Comparison of ENCODE assay signal across 8 cellular contexts in genomic region chr9:130041648-130042405, GRCh38. TPM values are rescaled to one million over a fixed set of nuclear protein-coding genes. Genes with fewer than 3 reads are reported as not detected.
DNase-seq lines count a peak whose midpoint lies in the region; ATAC-seq and TF ChIP-seq lines count a peak whose summit lies in the region.

No MANE protein-coding gene starts in this region.

- H3K36me3 ChIP-seq in H7 (replicated peaks; ENCODE audit: control insufficient read depth, insufficient read depth, low read length), result no peaks in the 10 kb centered on the region
- H3K36me3 ChIP-seq in iPS DF 6.9 (ENCODE audit: control insufficient read depth, insufficient read depth, low read length), result no peaks in the 10 kb centered on the region
- H3K36me3 ChIP-seq in gastrocnemius medialis, result no peaks in the 10 kb centered on the region

- H3K4me3 ChIP-seq in H7 (ENCODE audit: insufficient read depth, low read depth, low read length) (peak overlapping the region; percentile 88), iPS DF 6.9 (ENCODE audit: low read length) (peak overlapping the region; percentile 59), gastrocnemius medialis (peak overlapping the region; percentile 85 to 94 (median 90))

- H3K9me3 ChIP-seq in iPS DF 6.9 (ENCODE audit: control insufficient read depth, insufficient read depth, low read length), result no peaks in the 10 kb centered on the region
- H3K9me3 ChIP-seq in gastrocnemius medialis, result no peaks in the 10 kb centered on the region

- H3K36me3 Mint-ChIP-seq in activated naive CD8-positive, alpha-beta T cell treated with anti-CD3 and anti-CD28 coated beads for 36 hours, result peaks cover 24% of the 10 kb centered on the region

- no peaks in the 10 kb centered on the region for H3K27me3 Mint-ChIP-seq in activated naive CD8-positive, alpha-beta T cell treated with anti-CD3 and anti-CD28 coated beads for 36 hours

- H3K27ac Mint-ChIP-seq in activated naive CD8-positive, alpha-beta T cell treated with anti-CD3 and anti-CD28 coated beads for 36 hours, result peak overlapping the region; percentile 95

- no peak for TF ChIP-seq POLR2A in gastrocnemius medialis (IDR thresholded peaks at IDR 0.05)

- 0 out of 2 replicates have a peak, but pooled peaks cover 3% of the 10 kb centered on the region for H3K4me1 ChIP-seq in iPS DF 6.9 (ENCODE audit: control insufficient read depth, insufficient read depth, low read length)
- peaks cover 20 to 23% of the 10 kb centered on the region in 2 donors for H3K4me1 ChIP-seq in gastrocnemius medialis

- peak; percentile 36 for DNase-seq in AG08395 (ENCODE audit: low spot score)
- DNase-seq in H7, result peak; percentile 75
- DNase-seq in activated naive CD8-positive, alpha-beta T cell treated with anti-CD3 and anti-CD28 coated beads for 36 hours, result no peak
- no peak for DNase-seq in iPS DF 6.9 (ENCODE audit: low read depth, low spot score)
- DNase-seq in gastrocnemius medialis, result no peak
- DNase-seq in cortex of kidney (lab: John Stamatoyannopoulos, UW), result no peak
- no peak for DNase-seq in stimulated activated CD4-positive, alpha-beta T cell treated with anti-CD3 and anti-CD28 coated beads, Interleukin-1b, Interleukin-23, amount 100 ng/mL, for 48 hours

- intact Hi-C loops in gastrocnemius medialis (cut with DNase I; ENCODE audit: low total_unique reads), result loop anchor here (2.0 to 5.0 kb wide), 2 partner anchors 15 to 80 kb away; no protein-coding TSS in a partner anchor

- H3K4me3 Mint-ChIP-seq in activated naive CD8-positive, alpha-beta T cell treated with anti-CD3 and anti-CD28 coated beads for 36 hours, result peak overlapping the region; percentile 96

- no CpG with 5 or more reads among the region's 31 CpGs for WGBS in iPS DF 6.9 (ENCODE audit: insufficient coverage, insufficient read length)

- peaks cover 52% of the 10 kb centered on the region for H3K4me1 Mint-ChIP-seq in activated naive CD8-positive, alpha-beta T cell treated with anti-CD3 and anti-CD28 coated beads for 36 hours

- no peak for TF ChIP-seq CTCF in gastrocnemius medialis (IDR thresholded peaks at IDR 0.05 in 4 of 5, conservative IDR thresholded peaks at IDR 0.05 in 1 of 5)

- ATAC-seq in gastrocnemius medialis (no peak), HG03095 (IDR thresholded peaks at IDR 0.05; ENCODE audit: unreplicated experiment) (no peak)

- no peaks in the 10 kb centered on the region for H3K9me3 Mint-ChIP-seq in activated naive CD8-positive, alpha-beta T cell treated with anti-CD3 and anti-CD28 coated beads for 36 hours

- H3K27ac ChIP-seq in iPS DF 6.9 (ENCODE audit: low read length) (no peak overlapping the region), gastrocnemius medialis (peak overlapping the region; percentile 92 to 98 (median 94))

- H3K27me3 ChIP-seq in H7 (ENCODE audit: control insufficient read depth, insufficient read depth, low read length), result peaks cover 4% of the 10 kb centered on the region; the same call in 1 of the 2 replicates
- H3K27me3 ChIP-seq in iPS DF 6.9 (ENCODE audit: control insufficient read depth, insufficient read depth, low read length), result peaks cover 3% of the 10 kb centered on the region
- no peaks in the 10 kb centered on the region for H3K27me3 ChIP-seq in gastrocnemius medialis

- in situ Hi-C loops in gastrocnemius medialis (cut with MboI; ENCODE audit: low sequenced_read_pairs in 4 of 4), result no loop called here

RNA-seq across cellular contexts. Expression of gene FNBP1, which starts 1.2 kb away (rescaled TPM):
- total RNA-seq in H7 (2014; rRNA removed; shearing (Covaris generic)), result 16.0 and 19.6 TPM in 2 replicates
- total RNA-seq in activated naive CD8-positive, alpha-beta T cell treated with anti-CD3 and anti-CD28 coated beads for 36 hours, result 100 to 1,000 TPM; 198 TPM
- total RNA-seq in gastrocnemius medialis, result 10 to 100 TPM; 13.3 to 30.0 (median 17.9) TPM

RNA-seq across cellular contexts. Expression of gene GPR107, which starts 11.9 kb away (rescaled TPM):
- 13.0 and 18.0 TPM in 2 replicates for total RNA-seq in H7 (2014; rRNA removed; shearing (Covaris generic))
- total RNA-seq in activated naive CD8-positive, alpha-beta T cell treated with anti-CD3 and anti-CD28 coated beads for 36 hours, result 10 to 100 TPM; 17.7 to 19.4 TPM
- total RNA-seq in gastrocnemius medialis, result 10 to 100 TPM; 13.5 to 20.7 (median 17.5) TPM

Comparison
In these comparisons a context has a peak if more than half of its experiments do, and no peak if none do; other contexts are left out.
1. DNase-seq: peak in AG08395 (single experiment) and H7 (single experiment); none in activated naive CD8-positive, alpha-beta T cell treated with anti-CD3 and anti-CD28 coated beads for 36 hours (single experiment), iPS DF 6.9 (single experiment), gastrocnemius medialis (0 of 2), cortex of kidney (single experiment) and stimulated activated CD4-positive, alpha-beta T cell treated with anti-CD3 and anti-CD28 coated beads, Interleukin-1b, Interleukin-23, amount 100 ng/mL, for 48 hours (single experiment).
2. Peak in every context shown above with its lines, with median percentiles within 50 percentile points of each other: H3K4me3 ChIP-seq.